ENCODE assay signal across 7 cellular contexts in the genomic region with DNA sequence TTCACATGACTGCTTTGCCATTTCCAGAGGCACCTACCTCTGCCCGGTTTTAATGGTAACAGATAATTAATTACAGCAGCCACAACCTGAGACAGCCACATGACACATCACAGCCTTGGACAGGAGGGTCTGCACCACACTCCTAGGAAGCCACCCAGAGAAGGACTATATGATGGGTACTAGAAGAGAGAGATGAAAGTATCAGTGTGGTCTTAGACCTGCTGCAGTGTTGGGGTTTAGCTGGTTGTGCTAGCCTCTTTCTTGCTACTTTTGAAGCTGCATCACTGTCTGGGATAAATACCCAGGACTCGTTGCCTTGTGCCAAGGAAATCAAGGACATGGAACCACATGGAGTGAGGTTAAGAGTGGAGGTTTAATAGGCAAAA.
"Had no signal": no experiment of that assay in that cellular context is flagged by ENCODE, and none has a peak within 500 bp of the region (broad histone marks: within the 10 kb centered on the region; RNA-seq: fewer than 3 reads in every experiment).

No MANE protein-coding gene starts in this region.

- H3K27ac ChIP-seq: HL-60 had no signal

- FAIRE-seq: HepG2, HTR-8/SVneo, K562 had no signal

- H3K27ac Mint-ChIP-seq: IgD-negative memory B cell had no signal

- DNase-seq: IMR-90, KBM-7 had no signal

- H3K4me3 ChIP-seq: K562 had no signal

- H3K4me3 Mint-ChIP-seq: IgD-negative memory B cell had no signal
